In the genomic region with DNA sequence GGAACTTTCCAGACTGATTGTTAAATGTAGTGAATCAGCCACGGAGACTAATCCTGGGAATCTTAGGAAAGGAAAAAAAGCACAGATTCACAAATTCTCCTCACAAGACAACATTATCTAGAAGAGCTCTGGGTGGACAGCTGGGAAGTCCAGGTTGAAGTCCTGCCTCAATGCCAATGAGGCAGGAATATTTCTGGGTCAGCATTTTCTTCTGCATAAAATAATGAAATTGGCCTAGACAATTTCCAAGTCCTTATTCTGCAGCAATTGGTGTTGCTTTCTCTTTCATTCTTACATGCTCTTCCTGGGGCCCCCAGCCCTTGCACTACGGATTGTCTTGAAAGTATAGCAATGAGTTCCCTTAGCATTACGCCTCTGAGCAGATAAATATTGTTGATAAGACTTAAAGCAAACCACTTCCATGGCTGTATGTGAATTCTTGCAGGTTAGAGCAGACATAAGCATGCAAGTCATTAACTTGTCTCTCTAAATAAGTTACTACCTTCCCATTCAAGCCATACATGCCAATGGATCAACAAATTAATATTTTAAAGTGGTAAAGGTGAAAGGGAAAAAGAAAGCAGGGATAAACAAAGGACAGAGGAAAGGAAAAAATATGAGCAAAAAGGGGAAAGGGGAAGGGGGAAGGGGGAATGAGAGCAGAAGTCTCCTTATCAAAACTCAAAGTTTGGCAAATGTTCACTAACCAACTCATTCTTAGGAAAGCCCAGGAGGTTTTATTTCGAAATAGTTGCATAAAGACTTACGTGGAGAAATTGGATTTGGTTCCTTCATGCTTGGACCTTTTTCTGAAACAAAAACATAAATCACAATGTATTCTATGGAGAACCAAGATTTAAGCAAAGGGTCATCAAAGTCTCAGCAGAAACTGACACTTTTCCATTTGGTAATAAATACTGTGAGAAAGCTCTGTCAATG, we compare ENCODE assay signal across 8 cellular contexts.
DNase-seq lines count a peak whose midpoint lies in the region; ATAC-seq and TF ChIP-seq lines count a peak whose summit lies in the region.

No MANE protein-coding gene starts in this region.

- no peak overlapping the region for H2BK5ac ChIP-seq in trophoblast cell (ENCODE audit: low read depth, low read length, poor library complexity)

- no peaks in the 10 kb centered on the region for H3K4me1 ChIP-seq in SJCRH30
- no peaks in the 10 kb centered on the region for H3K4me1 ChIP-seq in trophoblast cell (ENCODE audit: control insufficient read depth in 1 of 2, insufficient read depth in 2 of 2, low read length in 2 of 2)
- peaks cover 4% of the 10 kb centered on the region for H3K4me1 ChIP-seq in A673 (ENCODE audit: insufficient read depth, low read length, poor library complexity, severe bottlenecking)

- no peak overlapping the region for H4K91ac ChIP-seq in trophoblast cell (ENCODE audit: low read depth, low read length)

- no peaks in the 10 kb centered on the region for H3K79me2 ChIP-seq in trophoblast cell (ENCODE audit: control insufficient read depth, insufficient read depth, low read length, poor library complexity)

- H3K9me3 Mint-ChIP-seq in activated T-helper 17 cell treated with anti-CD3 and anti-CD28 coated beads, Interleukin-2, amount 50 U/mL, for 72 hours, result no peaks in the 10 kb centered on the region
- no peaks in the 10 kb centered on the region for H3K9me3 Mint-ChIP-seq in natural killer cell

- peak overlapping the region; percentile 64 for H3K4me3 Mint-ChIP-seq in activated T-helper 17 cell treated with anti-CD3 and anti-CD28 coated beads, Interleukin-2, amount 50 U/mL, for 72 hours
- peak overlapping the region; percentile 81 for H3K4me3 Mint-ChIP-seq in natural killer cell

- no peak overlapping the region for H4K12ac ChIP-seq in trophoblast cell (ENCODE audit: low read depth, low read length)

- H3K4me3 ChIP-seq in SJCRH30, result no peak overlapping the region
- no peak overlapping the region for H3K4me3 ChIP-seq in trophoblast cell (ENCODE audit: low read depth, low read length)
- no peak overlapping the region for H3K4me3 ChIP-seq in A673 (ENCODE audit: low read depth, low read length, poor library complexity, severe bottlenecking)

- no peak overlapping the region for H3K9ac ChIP-seq in trophoblast cell (ENCODE audit: low read length)

- DNase-seq in natural killer cell, result peak; percentile 34
- no peak for DNase-seq in SJCRH30
- DNase-seq in trophoblast cell, result no peak
- DNase-seq in A673 (ENCODE audit: low spot score), result no peak
- DNase-seq in kidney tubule cell (ENCODE audit: low spot score), result no peak

- H3K4ac ChIP-seq in trophoblast cell (ENCODE audit: low read depth, low read length), result no peak overlapping the region

- intact Hi-C loops in natural killer cell (cut with micrococcal nuclease), result no loop called here
- intact Hi-C loops in A673 (cut with micrococcal nuclease; ENCODE audit: unreplicated experiment), result no loop called here

- no peak overlapping the region for H3K18ac ChIP-seq in trophoblast cell (ENCODE audit: low read length)

- CTCF ChIA-PET in A673 (lab: Charles Lee), result no interaction called here

- H3K36me3 Mint-ChIP-seq in activated T-helper 17 cell treated with anti-CD3 and anti-CD28 coated beads, Interleukin-2, amount 50 U/mL, for 72 hours (ENCODE audit: low read depth), result peaks cover 28% of the 10 kb centered on the region
- H3K36me3 Mint-ChIP-seq in natural killer cell, result peaks cover 60% of the 10 kb centered on the region

- ATAC-seq in GM19035 (IDR thresholded peaks at IDR 0.05; ENCODE audit: unreplicated experiment) (peak; percentile 91), HG03103 (IDR thresholded peaks at IDR 0.05; ENCODE audit: low read depth, unreplicated experiment) (peak; percentile 86), natural killer cell (peak; percentile 91 to 97 (median 92))
- peak; percentile 89 for ATAC-seq in activated T-helper 17 cell treated with anti-CD3 and anti-CD28 coated beads, Interleukin-2, amount 50 U/mL, for 72 hours (replicated peaks)

- H3K27me3 ChIP-seq in SJCRH30 (no peaks in the 10 kb centered on the region), trophoblast cell (ENCODE audit: insufficient read depth, low read length) (no peaks in the 10 kb centered on the region), A673 (replicated peaks; ENCODE audit: insufficient read depth, low read depth, low read length, poor library complexity) (no peaks in the 10 kb centered on the region)

- H3K23ac ChIP-seq in trophoblast cell (ENCODE audit: low read length), result no peak overlapping the region

- no peak overlapping the region for H2BK120ac ChIP-seq in trophoblast cell (ENCODE audit: insufficient read depth, low read length, poor library complexity)

- no peak overlapping the region for H2BK12ac ChIP-seq in trophoblast cell (ENCODE audit: low read length)

- no TSS peak for BruUV-seq in A673 (replicated peaks; lab: Mats Ljungman, UMichigan)

- no peak overlapping the region for H4K8ac ChIP-seq in trophoblast cell (ENCODE audit: low read depth, low read length)

- POLR2A ChIA-PET in A673 (lab: Charles Lee; ENCODE audit: low non-redundant PET), result no interaction called here

- no peak overlapping the region for H2AFZ ChIP-seq in trophoblast cell (ENCODE audit: insufficient read depth, low read length, poor library complexity)

- H3K36me3 ChIP-seq in SJCRH30 (no peaks in the 10 kb centered on the region), trophoblast cell (ENCODE audit: control insufficient read depth in 1 of 2, insufficient read depth in 2 of 2, low read length in 2 of 2) (no peaks in the 10 kb centered on the region), A673 (ENCODE audit: insufficient read depth, low read length, poor library complexity, severe bottlenecking) (no peaks in the 10 kb centered on the region)

- H3K4me1 Mint-ChIP-seq in activated T-helper 17 cell treated with anti-CD3 and anti-CD28 coated beads, Interleukin-2, amount 50 U/mL, for 72 hours, result peaks cover 23% of the 10 kb centered on the region
- H3K4me1 Mint-ChIP-seq in natural killer cell, result peaks cover 64 to 76% of the 10 kb centered on the region in 2 donors

- H3K79me1 ChIP-seq in trophoblast cell (ENCODE audit: low read length), result no peaks in the 10 kb centered on the region

- H3K27me3 Mint-ChIP-seq in activated T-helper 17 cell treated with anti-CD3 and anti-CD28 coated beads, Interleukin-2, amount 50 U/mL, for 72 hours, result no peaks in the 10 kb centered on the region
- H3K27me3 Mint-ChIP-seq in natural killer cell (ENCODE audit: low read depth in 2 of 2), result no peaks in the 10 kb centered on the region

- H3K9me3 ChIP-seq in SJCRH30 (replicated peaks) (no peaks in the 10 kb centered on the region; the same call in 1 of the 2 replicates), trophoblast cell (ENCODE audit: insufficient read depth, low read depth, low read length) (no peaks in the 10 kb centered on the region), A673 (ENCODE audit: low read depth, low read length, poor library complexity, severe bottlenecking) (no peaks in the 10 kb centered on the region)

- WGBS in trophoblast cell (ENCODE audit: extremely low coverage, insufficient coverage, insufficient read length), result no CpG with 5 or more reads among the region's 5 CpGs

- peak overlapping the region; percentile 45 for H3K27ac Mint-ChIP-seq in activated T-helper 17 cell treated with anti-CD3 and anti-CD28 coated beads, Interleukin-2, amount 50 U/mL, for 72 hours
- peak overlapping the region; percentile 90 to 91 for H3K27ac Mint-ChIP-seq in natural killer cell

- no peak overlapping the region for H3K4me2 ChIP-seq in trophoblast cell (ENCODE audit: low read length)

- H3K27ac ChIP-seq in SJCRH30, result no peak overlapping the region
- no peak overlapping the region for H3K27ac ChIP-seq in trophoblast cell (ENCODE audit: low read depth, low read length)
- no peak overlapping the region for H3K27ac ChIP-seq in A673 (ENCODE audit: low read depth, low read length, poor library complexity, severe bottlenecking)

- H2AK5ac ChIP-seq in trophoblast cell (ENCODE audit: low read length), result no peak overlapping the region

- TF ChIP-seq CTCF in natural killer cell (IDR thresholded peaks at IDR 0.05) (no peak), A673 (conservative IDR thresholded peaks at IDR 0.05; ENCODE audit: low read depth, low read length) (no peak)

- H3K14ac ChIP-seq in trophoblast cell (ENCODE audit: low read length), result no peak overlapping the region
